In the genomic region with DNA sequence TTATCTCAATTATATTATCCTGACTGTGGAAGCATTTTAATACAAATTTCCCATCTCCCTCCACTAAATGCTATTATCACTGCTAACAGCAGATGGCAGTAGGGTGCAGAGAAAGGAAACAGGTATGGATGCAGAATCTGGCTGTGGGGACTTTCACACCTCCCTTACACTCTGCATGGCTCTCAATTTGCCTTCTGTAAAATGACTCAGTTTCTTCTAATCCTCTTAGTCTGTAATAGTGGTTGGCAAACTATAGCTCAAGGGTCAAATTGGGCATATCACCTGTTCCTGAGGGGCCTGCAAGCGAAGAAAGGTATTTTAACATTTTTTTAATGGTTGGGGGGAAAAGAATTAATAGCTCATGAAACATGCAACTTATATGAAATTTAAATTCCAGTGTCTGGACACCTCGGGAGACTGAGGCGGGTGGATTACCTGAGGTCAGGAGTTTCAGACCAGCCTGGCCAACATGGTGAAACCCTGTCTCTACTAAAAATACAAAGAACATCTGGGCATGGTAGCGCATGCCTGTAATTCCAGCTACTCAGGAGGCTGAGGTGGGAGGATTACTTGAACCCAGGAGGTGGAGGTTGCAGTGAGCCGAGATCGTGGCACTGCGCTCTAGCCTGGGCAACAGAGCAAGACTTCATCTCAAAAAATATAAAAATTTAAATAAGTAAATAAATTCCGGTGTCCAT, we compare ENCODE assay signal across 8 cellular contexts.
DNase-seq lines count a peak whose midpoint lies in the region; ATAC-seq lines count a peak whose summit lies in the region.

No MANE protein-coding gene starts in this region.

- H3K27me3 Mint-ChIP-seq in T-helper 17 cell: no peaks in the 10 kb centered on the region

- H3K4me1 Mint-ChIP-seq in T-helper 17 cell: peaks cover 12% of the 10 kb centered on the region

- peak; percentile 52 for DNase-seq in activated gamma-delta T cell treated with Interleukin-2 at 50 U/mL for 16 hours
- DNase-seq in activated gamma-delta T cell (lab: John Stamatoyannopoulos, UW): no peak
- DNase-seq in NCI-H128 (lab: John Stamatoyannopoulos, UW; ENCODE audit: unreplicated experiment): peak; percentile 69
- peak in 1 of 3 donors; percentile 39 for DNase-seq in T-helper 17 cell
- DNase-seq in central memory CD4-positive, alpha-beta T cell: peak; percentile 48
- DNase-seq in left lobe of liver (ENCODE audit: low spot score): no peak
- peak in 2 of 3 donors; percentile 3 to 20 for DNase-seq in stimulated activated CD4-positive, alpha-beta T cell treated with anti-CD3 and anti-CD28 coated beads, TNF-alpha, amount 100 ng/mL, for 1 hour (ENCODE audit: low read depth in 3 of 3, low spot score in 1 of 3)

- H3K9me3 ChIP-seq in T-helper 17 cell (ENCODE audit: control insufficient read depth, low read length, poor library complexity, severe bottlenecking): no peaks in the 10 kb centered on the region

- ATAC-seq in T-helper 17 cell: peak; percentile 87
- ATAC-seq in left lobe of liver: peak; percentile 98
- no peak for ATAC-seq in HG03520 (IDR thresholded peaks at IDR 0.05; ENCODE audit: unreplicated experiment)

- H3K36me3 Mint-ChIP-seq in T-helper 17 cell (ENCODE audit: low read depth): peaks cover 2% of the 10 kb centered on the region

- H3K4me3 Mint-ChIP-seq in T-helper 17 cell: no peak overlapping the region

- H3K27ac Mint-ChIP-seq in T-helper 17 cell: peak overlapping the region; percentile 84

Comparison
In these comparisons a context has a peak if more than half of its experiments do, and no peak if none do; other contexts are left out.
1. DNase-seq: peak in activated gamma-delta T cell treated with Interleukin-2 at 50 U/mL for 16 hours (single experiment), NCI-H128 (single experiment), central memory CD4-positive, alpha-beta T cell (single experiment) and stimulated activated CD4-positive, alpha-beta T cell treated with anti-CD3 and anti-CD28 coated beads, TNF-alpha, amount 100 ng/mL, for 1 hour (2 of 3); none in activated gamma-delta T cell (single experiment) and left lobe of liver (single experiment).